8 cellular contexts compared by ENCODE assay signal in genomic region chr1:81305997-81306452, GRCh38.
A peak's percentile ranks its signal among the peaks of the same experiment; 100 is the strongest.
DNase-seq lines count a peak whose midpoint lies in the region; ATAC-seq and TF ChIP-seq lines count a peak whose summit lies in the region.

No MANE protein-coding gene starts in this region.

- H3K36me3 ChIP-seq in right lobe of liver (no peaks in the 10 kb centered on the region), tibial nerve (no peaks in the 10 kb centered on the region)

- peak overlapping the region; percentile 42 to 57 (median 44) for H3K4me3 ChIP-seq in right lobe of liver
- peak overlapping the region; percentile 28 to 52 (median 36) for H3K4me3 ChIP-seq in tibial nerve

- intact Hi-C loops in right lobe of liver (cut with DNase I) = no loop called here

- H3K4me3 Mint-ChIP-seq in effector memory CD8-positive, alpha-beta T cell = no peak overlapping the region

- TF ChIP-seq CTCF in right lobe of liver (IDR thresholded peaks at IDR 0.05) = peak in 3 of 4 donors; percentile 33 to 49 (median 44)
- peak; percentile 9 to 48 (median 32) for TF ChIP-seq CTCF in tibial nerve (IDR thresholded peaks at IDR 0.05)

- no peak overlapping the region for H3K27ac Mint-ChIP-seq in effector memory CD8-positive, alpha-beta T cell

- no peak for TF ChIP-seq POLR2A in right lobe of liver (IDR thresholded peaks at IDR 0.05)
- TF ChIP-seq POLR2A in tibial nerve (IDR thresholded peaks at IDR 0.05) = no peak

- H3K27me3 ChIP-seq in right lobe of liver (no peaks in the 10 kb centered on the region), tibial nerve (no peaks in the 10 kb centered on the region)

- H3K27ac ChIP-seq in right lobe of liver = peak overlapping the region in 2 of 3 donors; percentile 27 to 29
- H3K27ac ChIP-seq in tibial nerve = no peak overlapping the region

- peaks cover 9% of the 10 kb centered on the region in 2 donors for H3K9me3 Mint-ChIP-seq in effector memory CD8-positive, alpha-beta T cell

- WGBS in right lobe of liver (ENCODE audit: insufficient coverage, low coverage, low lambda C conversion rate, missing lambda C conversion rate) = 3% methylated on average over 7 of the region's 7 CpGs
- WGBS in tibial nerve, 2 donors = 0 to 2% methylated on average over 7 of the region's 7 CpGs

- no peaks in the 10 kb centered on the region for H3K27me3 Mint-ChIP-seq in effector memory CD8-positive, alpha-beta T cell

- H3K36me3 Mint-ChIP-seq in effector memory CD8-positive, alpha-beta T cell (ENCODE audit: insufficient read depth) = no peaks in the 10 kb centered on the region

- H3K4me1 Mint-ChIP-seq in effector memory CD8-positive, alpha-beta T cell (ENCODE audit: low read depth in 2 of 2) = no peaks in the 10 kb centered on the region

- H3K9me3 ChIP-seq in right lobe of liver (no peaks in the 10 kb centered on the region), tibial nerve (no peaks in the 10 kb centered on the region)

- DNase-seq in ELF-1 (ENCODE audit: low read depth, low spot score) (peak; percentile 62), NCI-H526 treated with DMSO at 0.1 percent for 48 hours (lab: John Stamatoyannopoulos, UW) (peak; percentile 95), dermis blood vessel endothelial cell (peak; percentile 57), right lobe of liver (no peak), tibial nerve (ENCODE audit: low spot score in 2 of 2) (peak in 1 of 2 donors; percentile 5), T-helper 9 cell (no peak)
- no peak for DNase-seq in effector memory CD8-positive, alpha-beta T cell

- ATAC-seq in HG03159 (IDR thresholded peaks at IDR 0.05; ENCODE audit: unreplicated experiment) (peak; percentile 80), right lobe of liver (peak; percentile 87 to 95 (median 92))
- no peak for ATAC-seq in effector memory CD8-positive, alpha-beta T cell (replicated peaks)

- no peaks in the 10 kb centered on the region for H3K4me1 ChIP-seq in right lobe of liver
- H3K4me1 ChIP-seq in tibial nerve = no peaks in the 10 kb centered on the region

- TF ChIP-seq EP300 in tibial nerve (IDR thresholded peaks at IDR 0.05) = no peak

Comparison
In these comparisons a context has a peak if more than half of its experiments do, and no peak if none do; other contexts are left out.
1. DNase-seq: peak in ELF-1 (single experiment), NCI-H526 treated with DMSO at 0.1 percent for 48 hours (single experiment) and dermis blood vessel endothelial cell (single experiment); none in right lobe of liver (0 of 3), T-helper 9 cell (single experiment) and effector memory CD8-positive, alpha-beta T cell (0 of 3).
2. H3K27ac ChIP-seq: peak in right lobe of liver (2 of 3); none in tibial nerve (0 of 4).